Comparison of ENCODE assay signal across 23 cellular contexts in the genomic region with DNA sequence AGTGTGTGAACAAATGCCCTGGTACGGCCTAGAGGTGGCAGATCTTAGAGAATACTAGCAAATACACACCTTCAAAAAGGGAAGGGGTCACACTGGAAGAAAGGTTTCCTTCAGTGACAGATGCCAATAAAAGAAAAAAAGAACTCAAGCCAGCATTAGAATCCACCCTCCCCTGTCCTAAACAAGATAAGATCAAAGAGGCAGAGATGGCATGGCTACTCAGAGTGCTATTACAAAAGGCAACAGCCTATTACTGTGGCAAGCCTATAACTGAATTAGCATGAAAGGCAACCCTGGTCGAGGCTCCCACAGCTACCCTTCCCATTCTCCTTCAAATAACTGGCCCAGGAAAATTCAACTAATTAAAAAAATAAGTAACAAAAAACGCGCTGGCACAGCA.
A peak's percentile ranks its signal among the peaks of the same experiment; 100 is the strongest.
DNase-seq lines count a peak whose midpoint lies in the region; ATAC-seq and TF ChIP-seq lines count a peak whose summit lies in the region.
"Had no signal": no experiment of that assay in that cellular context is flagged by ENCODE, and none has a peak within 500 bp of the region (broad histone marks: within the 10 kb centered on the region; RNA-seq: fewer than 3 reads in every experiment).

No MANE protein-coding gene starts in this region.

- H3K27ac Mint-ChIP-seq in nephron progenitor cell, result peak overlapping the region; percentile 10
- H3K27ac Mint-ChIP-seq: CD14-positive monocyte; CD4-positive, alpha-beta memory T cell; CD8-positive, alpha-beta memory T cell had no signal

- no peaks in the 10 kb centered on the region for H3K27me3 ChIP-seq in SK-N-SH (ENCODE audit: insufficient read depth)
- H3K27me3 ChIP-seq: BE2C, BLaER1 had no signal

- no peaks in the 10 kb centered on the region for H3K27me3 Mint-ChIP-seq in nephron progenitor cell (ENCODE audit: low read depth, poor library complexity)
- H3K27me3 Mint-ChIP-seq: CD4-positive, alpha-beta memory T cell; CD4-positive, CD25-positive, alpha-beta regulatory T cell had no signal

- H3K79me2 ChIP-seq in SK-N-SH (ENCODE audit: insufficient read depth), result no peaks in the 10 kb centered on the region

- H3K9me3 Mint-ChIP-seq in nephron progenitor cell, result no peaks in the 10 kb centered on the region
- H3K9me3 Mint-ChIP-seq: CD14-positive monocyte; CD4-positive, alpha-beta memory T cell; CD4-positive, CD25-positive, alpha-beta regulatory T cell; CD8-positive, alpha-beta memory T cell had no signal

- H3K9me2 ChIP-seq in SK-N-SH, result 0 out of 2 replicates have a peak, but pooled peaks cover 4% of the 10 kb centered on the region

- POLR2A ChIA-PET in SK-N-SH (lab: Yijun Ruan, JAX), result no interaction called here

- no peaks in the 10 kb centered on the region for H3K4me1 Mint-ChIP-seq in nephron progenitor cell
- H3K4me1 Mint-ChIP-seq: CD14-positive monocyte; CD8-positive, alpha-beta memory T cell had no signal

- no peaks in the 10 kb centered on the region for H3K9me3 ChIP-seq in SK-N-SH
- H3K9me3 ChIP-seq: BE2C, BLaER1 had no signal

- no peak for TF ChIP-seq EP300 in SK-N-SH (IDR thresholded peaks at IDR 0.05; ENCODE audit: borderline replicate concordance in 1 of 2, low read depth in 1 of 2, low read length in 1 of 2)

- H3F3A ChIP-seq in SK-N-SH (replicated peaks; ENCODE audit: insufficient read depth), result peaks cover 6% of the 10 kb centered on the region

- H3K4me2 ChIP-seq in SK-N-SH, result no peak overlapping the region
- H3K4me2 ChIP-seq: BLaER1 had no signal

- 80% methylated on average over 4 of the region's 4 CpGs for WGBS in SK-N-SH (ENCODE audit: low lambda C conversion rate)

- TF ChIP-seq CTCF in SK-N-SH (IDR thresholded peaks at IDR 0.05), result no peak
- TF ChIP-seq CTCF in nephron progenitor cell (IDR thresholded peaks at IDR 0.05), result no peak

- H3K4me3 Mint-ChIP-seq in nephron progenitor cell, result no peak overlapping the region
- H3K4me3 Mint-ChIP-seq: CD14-positive monocyte; CD4-positive, alpha-beta memory T cell; CD8-positive, alpha-beta memory T cell had no signal

- no peaks in the 10 kb centered on the region for H4K20me1 ChIP-seq in SK-N-SH (ENCODE audit: insufficient read depth)
- H4K20me1 ChIP-seq: BLaER1 had no signal

- H3K4me1 ChIP-seq in SK-N-SH (ENCODE audit: control insufficient read depth in 1 of 2, insufficient read depth in 2 of 2, low read depth in 1 of 2, low read length in 1 of 2), result no peaks in the 10 kb centered on the region; a peak in 1 of 4 replicates
- H3K4me1 ChIP-seq: BE2C, BLaER1 had no signal

- no peak overlapping the region for H3K4me3 ChIP-seq in SK-N-SH (ENCODE audit: low read depth in 2 of 2, low read length in 1 of 2)
- H3K4me3 ChIP-seq: BLaER1, GM12878 had no signal

- ATAC-seq in SK-N-SH treated with all-trans-retinoic acid at 6 μM for 48 hours, result no peak
- ATAC-seq: GM12878 had no signal

- peaks cover 66 to 68% of the 10 kb centered on the region in 2 experiments for H3K36me3 ChIP-seq in SK-N-SH (replicated peaks in 1 of 2; ENCODE audit: control insufficient read depth in 1 of 2, insufficient read depth in 2 of 2, low read length in 1 of 2)

- no peak overlapping the region for H3K27ac ChIP-seq in SK-N-SH (ENCODE audit: low read depth in 2 of 2, low read length in 1 of 2)
- H3K27ac ChIP-seq: BLaER1 had no signal

- CTCF ChIA-PET in SK-N-SH (lab: Yijun Ruan, JAX), result interaction anchor here (2.1 kb wide), 1 partner anchor 10 kb away, joined by 5 read pairs; no protein-coding TSS in a partner anchor

- DNase-seq in SK-N-SH (no peak), nephron progenitor cell (no peak), NCI-H1694 treated with DMSO at 0.1 percent for 48 hours (lab: John Stamatoyannopoulos, UW) (no peak), NCI-H1436 (lab: John Stamatoyannopoulos, UW) (no peak)
- DNase-seq: 8988T; ACHN; BE2C; C1 segment of cervical spinal cord; CD4-positive, alpha-beta memory T cell; CD4-positive, CD25-positive, alpha-beta regulatory T cell; CD8-positive, alpha-beta memory T cell; COR-L47; DMS 273 treated with DMSO at 0.1 percent for 48 hours; DMS153; DMS53; DMS79; DND-41; EL; GDM1 had no signal

- H3K36me3 Mint-ChIP-seq in nephron progenitor cell (ENCODE audit: low read depth), result peaks cover 81% of the 10 kb centered on the region

- no peak overlapping the region for H2AFZ ChIP-seq in SK-N-SH (ENCODE audit: low read depth)

- H3K9ac ChIP-seq in SK-N-SH, result no peak overlapping the region
- H3K9ac ChIP-seq: BLaER1 had no signal

- no peak for TF ChIP-seq RAD21 in SK-N-SH (IDR thresholded peaks at IDR 0.05; ENCODE audit: low read length)

TF ChIP-seq in SK-N-SH, 30 proteins besides CTCF, POLR2A, EP300 and RAD21:
- TF ChIP-seq GATA2 (CRISPR knock-in tag; IDR thresholded peaks at IDR 0.05) (peak; percentile 29; the same call in 1 of the 2 replicates), NRF1 (IDR thresholded peaks at IDR 0.05; ENCODE audit: low read depth, low read length) (no peak)

TF ChIP-seq in SK-N-SH treated with all-trans-retinoic acid at 6 μM for 48 hours, 23 proteins besides CTCF, POLR2A, EP300 and RAD21:
- TF ChIP-seq RARB (CRISPR knock-in tag; IDR thresholded peaks at IDR 0.05) (no peak), ZNF8 (CRISPR knock-in tag; IDR thresholded peaks at IDR 0.05) (no peak), OSR1 (CRISPR knock-in tag; IDR thresholded peaks at IDR 0.05) (no peak)
TF ChIP-seq in SK-N-SH treated with all-trans-retinoic acid at 6 μM for 48 hours: peak in this region for 0.
